7 cellular contexts compared by ENCODE assay signal in the genomic region with DNA sequence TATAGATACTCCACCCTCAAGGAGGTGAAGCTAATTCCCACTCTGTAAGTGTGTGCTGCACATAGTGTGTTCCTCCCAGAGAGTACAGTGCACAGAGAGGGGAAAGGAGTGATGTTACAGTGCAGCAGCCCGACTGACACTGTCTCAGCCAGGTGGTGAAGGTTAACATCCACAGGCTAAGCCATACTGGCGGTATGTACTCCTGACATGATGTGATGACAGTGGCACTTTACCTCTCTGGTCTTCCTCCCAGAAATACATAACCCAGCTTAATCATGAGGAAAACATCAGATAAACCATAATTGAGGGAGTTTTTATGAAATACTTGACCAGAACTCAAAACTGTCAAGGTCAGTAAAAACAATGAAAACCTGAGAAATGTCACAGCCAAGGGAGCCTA.
"Had no signal": no experiment of that assay in that cellular context is flagged by ENCODE, and none has a peak within 500 bp of the region (broad histone marks: within the 10 kb centered on the region; RNA-seq: fewer than 3 reads in every experiment).

No MANE protein-coding gene starts in this region.

- H3K4me3 ChIP-seq: GM23338 had no signal

- H3K9me3 Mint-ChIP-seq: GM23338, H9, IgD-negative memory B cell had no signal

- H2AFZ ChIP-seq: GM23338 had no signal

- H3K4me2 ChIP-seq: GM23338 had no signal

- H3K27ac ChIP-seq: HL-60 had no signal

- H3K27me3 Mint-ChIP-seq: IgD-negative memory B cell had no signal

- DNase-seq: H9, HCEC 1CT had no signal

- FAIRE-seq: H1, HepG2 had no signal

- H3K27ac Mint-ChIP-seq: GM23338, H9, IgD-negative memory B cell had no signal

- ATAC-seq: GM23338, HepG2 had no signal

- H3K4me1 Mint-ChIP-seq: GM23338 had no signal

- H3K4me3 Mint-ChIP-seq: GM23338, H9, IgD-negative memory B cell had no signal
